In genomic region chr10:49258351-49258683, GRCh38 we compare ENCODE assay signal across 10 cellular contexts. TPM values are rescaled to one million over a fixed set of nuclear protein-coding genes. Genes with fewer than 3 reads are reported as not detected.
"Had no signal": no experiment of that assay in that cellular context is flagged by ENCODE, and none has a peak within 500 bp of the region (broad histone marks: within the 10 kb centered on the region; RNA-seq: fewer than 3 reads in every experiment).

No MANE protein-coding gene starts in this region.

- H3K9ac ChIP-seq: KMS-11 had no signal

- H3K27ac ChIP-seq: HL-60, KMS-11 had no signal

- DNase-seq: IMR-90, KBM-7, KG1 had no signal

- FAIRE-seq: HepG2, HTR-8/SVneo had no signal

- ATAC-seq: HepG2 had no signal

- H3K4me2 ChIP-seq: KMS-11 had no signal

RNA-seq across cellular contexts. Expression of gene C10orf71, which starts 40.7 kb away (rescaled TPM):
- total RNA-seq: HepG2, HT-29, HT1080, IMR-90 had no signal
- polyA plus RNA-seq: HepG2, IgD-negative memory B cell, IMR-90 had no signal
